18 cellular contexts compared by ENCODE assay signal in genomic region chr12:29732211-29732992, GRCh38. TPM values are rescaled to one million over a fixed set of nuclear protein-coding genes. Genes with fewer than 3 reads are reported as not detected.
DNase-seq lines count a peak whose midpoint lies in the region; ATAC-seq, FAIRE-seq and TF ChIP-seq lines count a peak whose summit lies in the region.
"Had no signal": no experiment of that assay in that cellular context is flagged by ENCODE, and none has a peak within 500 bp of the region (broad histone marks: within the 10 kb centered on the region; RNA-seq: fewer than 3 reads in every experiment).

No MANE protein-coding gene starts in this region.

- TF ChIP-seq CTCF in heart left ventricle (IDR thresholded peaks at IDR 0.05): no peak
- TF ChIP-seq CTCF in fibroblast of villous mesenchyme (IDR thresholded peaks at IDR 0.05; ENCODE audit: insufficient read depth, low read depth, low read length): no peak

- TF ChIP-seq POLR2A in heart left ventricle (IDR thresholded peaks at IDR 0.05): no peak

- peaks cover 0 to 8% (median 0%) of the 10 kb centered on the region in 9 donors for H3K36me3 ChIP-seq in heart left ventricle
- peaks cover 3 to 5% of the 10 kb centered on the region in 2 donors for H3K36me3 ChIP-seq in stomach smooth muscle (ENCODE audit: control insufficient read depth in 2 of 2, insufficient read depth in 2 of 2, low read length in 2 of 2)
- H3K36me3 ChIP-seq: uterus had no signal

- H3K27me3 ChIP-seq in heart left ventricle: no peaks in the 10 kb centered on the region
- H3K27me3 ChIP-seq in stomach smooth muscle (ENCODE audit: control insufficient read depth in 1 of 2, insufficient read depth in 2 of 2, low read length in 2 of 2): no peaks in the 10 kb centered on the region
- H3K27me3 ChIP-seq: esophagus muscularis mucosa, uterus had no signal

- no peaks in the 10 kb centered on the region for H3K9me3 ChIP-seq in heart left ventricle
- no peaks in the 10 kb centered on the region for H3K9me3 ChIP-seq in stomach smooth muscle (ENCODE audit: control insufficient read depth in 2 of 2, low read length in 2 of 2)
- H3K9me3 ChIP-seq: A549, esophagus muscularis mucosa, uterus had no signal

- H3K27ac ChIP-seq in heart left ventricle: peak overlapping the region in 6 of 12 donors; percentile 9 to 82 (median 64)
- peak overlapping the region; percentile 67 for H3K27ac ChIP-seq in stomach smooth muscle (ENCODE audit: low read length)
- H3K27ac ChIP-seq: A549, uterus had no signal

- FAIRE-seq in urothelium cell line (lab: Jason Lieb, UNC): no peak
- FAIRE-seq: A549, GM12878, TTC549 had no signal

- peak in 3 of 4 donors; percentile 18 to 51 (median 22) for ATAC-seq in heart left ventricle
- ATAC-seq in Right ventricle myocardium inferior: no peak
- ATAC-seq in HG03045 (IDR thresholded peaks at IDR 0.05; ENCODE audit: unreplicated experiment): no peak
- ATAC-seq: A549; activated CD4-positive, alpha-beta T cell treated with anti-CD3 and anti-CD28 coated beads for 36 hours had no signal

- no peak overlapping the region for H3K4me3 ChIP-seq in heart left ventricle
- no peak overlapping the region for H3K4me3 ChIP-seq in fibroblast of villous mesenchyme (ENCODE audit: low read depth, low read length)
- H3K4me3 ChIP-seq in stomach smooth muscle (ENCODE audit: low read length in 2 of 2): no peak overlapping the region
- H3K4me3 ChIP-seq: A549, esophagus muscularis mucosa, GM12878, uterus had no signal

- no peak overlapping the region for H3K9ac ChIP-seq in stomach smooth muscle (ENCODE audit: low read length in 2 of 2)

- DNase-seq in heart left ventricle (no peak), Right ventricle myocardium inferior (ENCODE audit: missing footprints) (no peak), astrocyte of the hippocampus (ENCODE audit: low read depth, low spot score) (peak; percentile 30), fibroblast of villous mesenchyme (ENCODE audit: low read depth) (peak; percentile 35), urothelium cell line (ENCODE audit: low spot score) (no peak)
- DNase-seq in stimulated activated CD4-positive, alpha-beta T cell treated with anti-CD3 and anti-CD28 coated beads, Interleukin-12 subunit alpha, Interleukin-12 subunit beta, amount 100 ng/mL, for 4 hours: no peak
- DNase-seq: DMS53; glutamatergic neuron; NCI-H2029; stimulated activated CD4-positive, alpha-beta T cell treated with anti-CD3 and anti-CD28 coated beads, Interleukin-2, amount 100 ng/mL, for 48 hours; uterus had no signal

- WGBS in heart left ventricle, 4 donors: 70 to 77% (median 73%) methylated on average over 5 of the region's 5 CpGs

- H3K4me1 ChIP-seq in heart left ventricle (peaks cover 10 to 99% (median 51%) of the 10 kb centered on the region in 12 donors), stomach smooth muscle (ENCODE audit: control insufficient read depth, insufficient read depth, low read length) (peaks cover 50% of the 10 kb centered on the region)
- H3K4me1 ChIP-seq: A549, uterus had no signal

- intact Hi-C loops in heart left ventricle (cut with DNase I): loop anchor here in 1 of 10 donors (10.0 kb wide), 1 partner anchor 178 kb away; no protein-coding TSS in a partner anchor
- intact Hi-C loops in Right ventricle myocardium inferior (cut with DNase I): loop anchor here (5.0 kb wide), 1 partner anchor 70 kb away; no protein-coding TSS in a partner anchor

RNA-seq across cellular contexts. Expression of gene TMTC1, which starts 51.3 kb away (rescaled TPM):
- total RNA-seq in heart left ventricle (100 to 1,000 TPM in 1 of 9 donors, 10 to 100 TPM in 8; 24.9 to 101 (median 41.4) TPM), Right ventricle myocardium inferior (33.8 TPM), fibroblast of villous mesenchyme (12.2 and 33.2 TPM in 2 replicates)
- polyA plus RNA-seq in heart left ventricle: 10 to 100 TPM in 1 of 2 donors, 1 to 10 TPM in 1; 8.8 to 44.6 TPM

Comparison
In these comparisons a context has a peak if more than half of its experiments do, and no peak if none do; other contexts are left out.
1. ATAC-seq: peak in heart left ventricle (3 of 4); none in Right ventricle myocardium inferior (single experiment) and HG03045 (single experiment).
2. DNase-seq: peak in astrocyte of the hippocampus (single experiment) and fibroblast of villous mesenchyme (single experiment); none in heart left ventricle (0 of 5), Right ventricle myocardium inferior (single experiment), urothelium cell line (single experiment) and stimulated activated CD4-positive, alpha-beta T cell treated with anti-CD3 and anti-CD28 coated beads, Interleukin-12 subunit alpha, Interleukin-12 subunit beta, amount 100 ng/mL, for 4 hours (single experiment).